18 cellular contexts compared by ENCODE assay signal in the genomic region with DNA sequence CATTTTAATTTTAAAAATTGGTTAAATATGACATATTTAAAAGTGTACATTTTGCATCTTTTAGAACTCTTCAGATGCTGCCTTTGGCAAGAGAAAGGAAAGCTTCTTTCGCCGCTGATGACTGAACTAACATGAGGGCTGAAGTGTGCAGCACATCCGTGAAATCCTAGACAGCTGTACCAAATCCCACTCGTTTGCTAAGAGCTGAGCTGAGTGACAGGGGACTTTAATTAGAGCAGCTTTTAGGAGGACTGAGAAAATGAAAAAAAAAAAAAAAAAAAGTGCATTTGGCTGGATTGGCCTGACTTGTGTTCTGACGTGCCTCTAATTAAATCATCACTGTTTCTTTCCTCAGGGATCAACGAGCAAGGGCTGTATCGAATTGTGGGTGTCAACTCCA.
A peak's percentile ranks its signal among the peaks of the same experiment; 100 is the strongest.
DNase-seq lines count a peak whose midpoint lies in the region; FAIRE-seq and TF ChIP-seq lines count a peak whose summit lies in the region.
"Had no signal": no experiment of that assay in that cellular context is flagged by ENCODE, and none has a peak within 500 bp of the region (broad histone marks: within the 10 kb centered on the region; RNA-seq: fewer than 3 reads in every experiment).

No MANE protein-coding gene starts in this region.

- no peak overlapping the region for H3T11ph ChIP-seq in H9 (ENCODE audit: low read length)

- H3K18ac ChIP-seq in H9 (ENCODE audit: insufficient read length, low read depth, low read length): no peak overlapping the region

- H3K27ac Mint-ChIP-seq in H9: peak overlapping the region in 2 of 3 experiments; percentile 55 to 88; a peak in 3 of 7 replicates
- H3K27ac Mint-ChIP-seq in activated naive CD8-positive, alpha-beta T cell treated with anti-CD3 and anti-CD28 coated beads for 36 hours: no peak overlapping the region
- H3K27ac Mint-ChIP-seq: activated CD4-positive, alpha-beta T cell treated with anti-CD3 and anti-CD28 coated beads, Interleukin-2, amount 10 ng/mL, durations not matched to agents 7 days and 5 days; CD4-positive, alpha-beta T cell; dendritic cell treated with granulocyte-macrophage colony-stimulating factor and Interleukin-4, amounts not matched to agents 40 ng/mL and 50 ng/mL, for 4 days; T-cell had no signal

- H3K4me1 Mint-ChIP-seq in H9: peaks cover 25% of the 10 kb centered on the region in 2 experiments
- peaks cover 32% of the 10 kb centered on the region for H3K4me1 Mint-ChIP-seq in activated naive CD8-positive, alpha-beta T cell treated with anti-CD3 and anti-CD28 coated beads for 36 hours

- no peaks in the 10 kb centered on the region for H3K23me2 ChIP-seq in H9 (ENCODE audit: insufficient read length, low read depth, low read length, poor library complexity, severe bottlenecking)

- H2BK5ac ChIP-seq in H9 (ENCODE audit: insufficient read length, low read length): no peak overlapping the region

- no peak for TF ChIP-seq CTCF in H9 (conservative IDR thresholded peaks at IDR 0.05)
- no peak for TF ChIP-seq CTCF in WERI-Rb-1 (IDR thresholded peaks at IDR 0.05; ENCODE audit: low read depth, low read length)

- DNase-seq in H9 (no peak), NCI-H1694 (lab: John Stamatoyannopoulos, UW) (peak; percentile 85), WERI-Rb-1 (peak; percentile 45), left kidney (ENCODE audit: low read depth, low spot score) (peak; percentile 84), HTR-8/SVneo (ENCODE audit: insufficient read length, low spot score) (no peak), NCI-H345 treated with DMSO at 0.1 percent for 48 hours (lab: John Stamatoyannopoulos, UW; ENCODE audit: unreplicated experiment) (no peak), foreskin melanocyte (no peak)
- DNase-seq in activated naive CD8-positive, alpha-beta T cell treated with anti-CD3 and anti-CD28 coated beads for 36 hours: no peak
- DNase-seq: activated CD4-positive, alpha-beta T cell treated with anti-CD3 and anti-CD28 coated beads, Interleukin-2, amount 10 ng/mL, durations not matched to agents 7 days and 5 days; CD4-positive, alpha-beta T cell; DMS79 treated with DMSO at 0.1 percent for 48 hours; foreskin fibroblast; left colon; T-cell had no signal

- no peaks in the 10 kb centered on the region for H3K27me3 Mint-ChIP-seq in H9 (ENCODE audit: low read depth)
- no peaks in the 10 kb centered on the region for H3K27me3 Mint-ChIP-seq in activated naive CD8-positive, alpha-beta T cell treated with anti-CD3 and anti-CD28 coated beads for 36 hours
- H3K27me3 Mint-ChIP-seq: activated CD4-positive, alpha-beta T cell treated with anti-CD3 and anti-CD28 coated beads, Interleukin-2, amount 10 ng/mL, durations not matched to agents 7 days and 5 days; CD4-positive, alpha-beta T cell; dendritic cell treated with granulocyte-macrophage colony-stimulating factor and Interleukin-4, amounts not matched to agents 40 ng/mL and 50 ng/mL, for 4 days; IgD-negative memory B cell; T-cell had no signal

- no peak overlapping the region for H3K4me3 ChIP-seq in WERI-Rb-1 (ENCODE audit: low read depth, low read length)

- no peaks in the 10 kb centered on the region for H3K36me3 ChIP-seq in WERI-Rb-1

- no peak overlapping the region for H3K4me3 Mint-ChIP-seq in H9
- H3K4me3 Mint-ChIP-seq in activated naive CD8-positive, alpha-beta T cell treated with anti-CD3 and anti-CD28 coated beads for 36 hours: no peak overlapping the region
- H3K4me3 Mint-ChIP-seq: activated CD4-positive, alpha-beta T cell treated with anti-CD3 and anti-CD28 coated beads, Interleukin-2, amount 10 ng/mL, durations not matched to agents 7 days and 5 days; CD4-positive, alpha-beta T cell; dendritic cell treated with granulocyte-macrophage colony-stimulating factor and Interleukin-4, amounts not matched to agents 40 ng/mL and 50 ng/mL, for 4 days; IgD-negative memory B cell; T-cell had no signal

- no peak overlapping the region for H3K4ac ChIP-seq in H9 (ENCODE audit: low read depth, low read length)

- H3K14ac ChIP-seq in H9 (ENCODE audit: insufficient read depth, low read length): no peak overlapping the region

- no peak overlapping the region for H4K91ac ChIP-seq in H9 (ENCODE audit: insufficient read length, low read depth, low read length)

- H4K8ac ChIP-seq in H9 (replicated peaks; ENCODE audit: insufficient read length, low read depth, low read length): no peak overlapping the region

- no peak overlapping the region for H2AFZ ChIP-seq in H9 (ENCODE audit: low read length)

- peaks cover 5 to 17% (median 14%) of the 10 kb centered on the region in 3 experiments; a peak in 6 of 7 replicates for H3K36me3 Mint-ChIP-seq in H9 (ENCODE audit: insufficient read depth in 1 of 3, low read depth in 3 of 3)
- H3K36me3 Mint-ChIP-seq in activated naive CD8-positive, alpha-beta T cell treated with anti-CD3 and anti-CD28 coated beads for 36 hours: peaks cover 56% of the 10 kb centered on the region

- no peaks in the 10 kb centered on the region for H3K79me1 ChIP-seq in H9 (ENCODE audit: insufficient read depth, low read depth, low read length, poor library complexity, severe bottlenecking)

- no peaks in the 10 kb centered on the region for H3K79me2 ChIP-seq in H9 (ENCODE audit: insufficient read depth, low read length)

- no peak overlapping the region for H2BK12ac ChIP-seq in H9 (ENCODE audit: insufficient read length, low read depth, low read length)

- no peak overlapping the region for H3K9ac ChIP-seq in H9 (ENCODE audit: extremely low read depth, insufficient read length, low read length)

- no peaks in the 10 kb centered on the region for H4K20me1 ChIP-seq in H9 (ENCODE audit: control insufficient read depth, insufficient read depth, insufficient read length)

- no peak overlapping the region for H3K56ac ChIP-seq in H9 (ENCODE audit: insufficient read length, low read depth, low read length)

- no peak overlapping the region for H4K5ac ChIP-seq in H9 (ENCODE audit: insufficient read length, low read depth, low read length)

- no peak for FAIRE-seq in HTR-8/SVneo (lab: Jason Lieb, UNC)
- FAIRE-seq: bronchial epithelial cell had no signal

- no peak overlapping the region for H2AK5ac ChIP-seq in H9 (ENCODE audit: insufficient read length, low read length)

- no peak overlapping the region for H2BK15ac ChIP-seq in H9 (ENCODE audit: low read depth, low read length)

- H3K9me3 ChIP-seq in H9 (ENCODE audit: control insufficient read depth, low read depth, low read length) (no peaks in the 10 kb centered on the region), WERI-Rb-1 (ENCODE audit: severe bottlenecking) (no peaks in the 10 kb centered on the region)

- no peak overlapping the region for H3K4me2 ChIP-seq in H9 (ENCODE audit: insufficient read depth, insufficient read length, low read length)

- H3K27me3 ChIP-seq in H9 (ENCODE audit: insufficient read depth, low read length) (no peaks in the 10 kb centered on the region), WERI-Rb-1 (ENCODE audit: insufficient read depth, low read depth, severe bottlenecking) (no peaks in the 10 kb centered on the region)

- no peak overlapping the region for H2BK120ac ChIP-seq in H9 (ENCODE audit: low read depth, low read length, poor library complexity, severe bottlenecking)

- H3K4me1 ChIP-seq in H9 (ENCODE audit: insufficient read depth, low read length): peaks cover 5% of the 10 kb centered on the region; the same call in 1 of the 2 replicates

- no peak overlapping the region for H3K23ac ChIP-seq in H9 (ENCODE audit: insufficient read length, low read depth, low read length)

- H3K9me3 Mint-ChIP-seq in H9: no peaks in the 10 kb centered on the region
- no peaks in the 10 kb centered on the region for H3K9me3 Mint-ChIP-seq in activated naive CD8-positive, alpha-beta T cell treated with anti-CD3 and anti-CD28 coated beads for 36 hours
- H3K9me3 Mint-ChIP-seq: activated CD4-positive, alpha-beta T cell treated with anti-CD3 and anti-CD28 coated beads, Interleukin-2, amount 10 ng/mL, durations not matched to agents 7 days and 5 days; CD4-positive, alpha-beta T cell; dendritic cell treated with granulocyte-macrophage colony-stimulating factor and Interleukin-4, amounts not matched to agents 40 ng/mL and 50 ng/mL, for 4 days; IgD-negative memory B cell; T-cell had no signal

- no CpG with 5 or more reads among the region's 7 CpGs for WGBS in H9 (ENCODE audit: extremely low coverage, insufficient read length, low lambda C conversion rate)

- no peak overlapping the region for H2BK20ac ChIP-seq in H9 (ENCODE audit: low read depth, low read length, poor library complexity, severe bottlenecking)

- H3K27ac ChIP-seq in H9 (ENCODE audit: insufficient read length, low read depth, low read length): no peak overlapping the region
- peak overlapping the region; percentile 4; the same call in 1 of the 2 replicates for H3K27ac ChIP-seq in WERI-Rb-1
- H3K27ac ChIP-seq: HL-60 had no signal

Comparison
In these comparisons a context has a peak if more than half of its experiments do, and no peak if none do; other contexts are left out.
1. DNase-seq: peak in NCI-H1694 (single experiment), WERI-Rb-1 (single experiment) and left kidney (single experiment); none in H9 (single experiment), HTR-8/SVneo (single experiment), activated naive CD8-positive, alpha-beta T cell treated with anti-CD3 and anti-CD28 coated beads for 36 hours (single experiment), NCI-H345 treated with DMSO at 0.1 percent for 48 hours (single experiment) and foreskin melanocyte (single experiment).